In the genomic region with DNA sequence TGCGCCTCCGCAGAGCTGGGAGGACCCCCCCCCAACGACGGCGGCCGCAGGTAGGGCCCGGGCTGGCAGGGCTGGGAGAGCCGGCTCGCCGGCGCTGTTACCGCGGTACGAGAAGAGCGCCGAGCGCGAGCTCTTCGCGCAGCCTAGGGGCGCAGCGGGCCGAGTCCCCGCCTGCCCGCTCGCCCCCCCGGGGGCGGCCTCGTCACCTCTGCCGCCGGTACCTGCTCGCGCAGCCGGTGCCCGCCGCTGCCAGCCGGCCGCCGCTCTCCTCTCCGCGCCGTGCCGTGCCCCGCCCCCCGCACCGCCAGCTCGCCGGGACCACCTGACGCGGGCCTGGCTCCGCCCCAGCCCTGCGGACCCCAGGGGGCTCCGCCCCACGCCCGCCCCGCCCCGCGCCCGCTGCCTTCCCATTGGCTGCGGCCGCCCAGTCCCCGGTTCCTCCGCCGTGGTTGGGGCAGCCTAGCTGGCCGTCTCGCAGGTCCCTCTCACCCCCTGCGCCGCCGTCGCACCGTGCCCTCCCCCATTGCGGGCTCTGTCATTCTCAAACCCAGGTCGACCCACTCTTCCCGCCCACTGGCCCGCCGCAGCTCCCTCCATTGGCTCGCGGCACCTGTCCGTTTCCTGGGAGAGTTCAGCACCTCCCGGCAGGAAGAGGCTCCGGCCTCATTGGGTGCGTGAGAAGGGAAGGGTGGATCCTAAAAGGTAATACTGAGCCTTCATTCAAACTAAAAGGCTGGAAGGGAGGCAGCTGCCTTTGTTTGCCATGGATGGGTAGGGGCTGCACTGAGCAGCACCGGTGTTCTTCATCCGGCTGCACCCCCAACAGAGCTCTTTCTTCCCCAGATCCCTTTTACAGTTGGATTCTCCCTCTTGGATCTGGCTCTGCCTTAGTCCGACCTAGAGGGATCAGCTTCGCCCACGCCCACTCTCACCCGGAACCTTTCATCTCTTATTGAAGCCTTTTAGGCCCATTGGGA, we compare ENCODE assay signal across 8 cellular contexts. TPM values are rescaled to one million over a fixed set of nuclear protein-coding genes. Genes with fewer than 3 reads are reported as not detected.
DNase-seq lines count a peak whose midpoint lies in the region; FAIRE-seq and TF ChIP-seq lines count a peak whose summit lies in the region.

A gene (minus strand): TSS at position 276 of the 977 bp plus-strand sequence. CDS start 342 bp downstream, outside the sequence.

- TF ChIP-seq POLR2A in H54 (IDR thresholded peaks at IDR 0.05; ENCODE audit: low read depth, low read length): peak; percentile 25; the same call in 1 of the 2 replicates
- TF ChIP-seq POLR2A in Raji (IDR thresholded peaks at IDR 0.05; ENCODE audit: insufficient read depth, low read depth, low read length): peak; percentile 58

- peak; percentile 99 for DNase-seq in ELF-1 (ENCODE audit: low read depth, low spot score)
- DNase-seq in H54 (ENCODE audit: insufficient read length, low spot score): peak; percentile 87
- DNase-seq in activated gamma-delta T cell (lab: John Stamatoyannopoulos, UW): peak; percentile 94
- DNase-seq in germinal center (ENCODE audit: low spot score): peak; percentile 99
- DNase-seq in nucleus accumbens (lab: John Stamatoyannopoulos, UW): peak in 55 of 56 donors; percentile 13 to 98 (median 86)

- H3K4me3 ChIP-seq in Loucy (ENCODE audit: low read length, poor library complexity, severe bottlenecking): peak within 1 kb of the TSS; percentile 77

- H3K9me2 ChIP-seq in Loucy (replicated peaks; ENCODE audit: low read depth, low read length): no peaks in the 10 kb centered on the region

- peak within 1 kb of the TSS; percentile 82 for H3K4me2 ChIP-seq in Loucy (ENCODE audit: low read depth, low read length, poor library complexity, severe bottlenecking)

- no peaks in the 10 kb centered on the region for H3K36me3 ChIP-seq in Loucy (ENCODE audit: insufficient read depth, low read length)

- H2AFZ ChIP-seq in Loucy (ENCODE audit: low read length): peak within 1 kb of the TSS; percentile 83

- H3F3A ChIP-seq in Loucy (ENCODE audit: low read depth): no peaks in the 10 kb centered on the region

- H3K79me2 ChIP-seq in Loucy (ENCODE audit: insufficient read depth, low read length): no peaks in the 10 kb centered on the region

- no peaks in the 10 kb centered on the region for H3K9me3 ChIP-seq in Loucy (ENCODE audit: insufficient read depth, low read depth, low read length)

- no peaks in the 10 kb centered on the region for H4K20me1 ChIP-seq in Loucy (ENCODE audit: insufficient read depth, low read length, poor library complexity, severe bottlenecking)

- H3K27me3 ChIP-seq in Loucy (ENCODE audit: insufficient read depth, low read length, poor library complexity, severe bottlenecking): no peaks in the 10 kb centered on the region

- no peak within 1 kb of the TSS for H3K27ac ChIP-seq in temporal lobe (ENCODE audit: low read depth, low read length)

- TF ChIP-seq CTCF in Loucy (conservative IDR thresholded peaks at IDR 0.05; ENCODE audit: low read length): no peak

- peaks cover 21% of the 10 kb centered on the region for H3K4me1 ChIP-seq in Loucy (ENCODE audit: insufficient read depth, low read length, poor library complexity, severe bottlenecking)

- H3K9ac ChIP-seq in Loucy (ENCODE audit: low read depth, low read length, poor library complexity, severe bottlenecking): peak within 1 kb of the TSS; percentile 65

- FAIRE-seq in H54 (lab: Jason Lieb, UNC): peak; percentile 89

RNA-seq across cellular contexts. Expression of the gene that starts here (rescaled TPM):
- total RNA-seq in temporal lobe: 14.3 TPM
